Comparison of ENCODE assay signal across 11 cellular contexts in genomic region chr1:6859415-6860343, GRCh38.
DNase-seq lines count a peak whose midpoint lies in the region.
"Had no signal": no experiment of that assay in that cellular context is flagged by ENCODE, and none has a peak within 500 bp of the region (broad histone marks: within the 10 kb centered on the region; RNA-seq: fewer than 3 reads in every experiment).

No MANE protein-coding gene starts in this region.

- no peak overlapping the region for H2AK5ac ChIP-seq in neuronal stem cell (ENCODE audit: low read depth, low read length)

- peaks cover 8% of the 10 kb centered on the region for H3K79me1 ChIP-seq in neuronal stem cell (ENCODE audit: low read depth, low read length)

- no peak overlapping the region for H2BK15ac ChIP-seq in neuronal stem cell (ENCODE audit: low read length)

- no peak overlapping the region for H3K4ac ChIP-seq in neuronal stem cell (ENCODE audit: low read length)

- no peak overlapping the region for H4K91ac ChIP-seq in neuronal stem cell (ENCODE audit: low read depth, low read length, poor library complexity)

- peak; percentile 74 for DNase-seq in AG20443 (ENCODE audit: low spot score)
- DNase-seq in NCI-H2029 (lab: John Stamatoyannopoulos, UW): peak; percentile 5
- peak; percentile 94 for DNase-seq in dermis blood vessel endothelial cell
- no peak for DNase-seq in superior temporal gyrus (ENCODE audit: extremely low spot score)
- no peak for DNase-seq in islet precursor cell
- no peak for DNase-seq in neuronal stem cell (ENCODE audit: low spot score)
- no peak for DNase-seq in HuH-7 (ENCODE audit: low spot score)
- DNase-seq: activated effector memory CD4-positive, alpha-beta T cell treated with anti-CD3 and anti-CD28 coated beads, Interleukin-2, amount 50 U/mL, for 16 hours; naive B cell; stimulated activated naive CD8-positive, alpha-beta T cell treated with anti-CD3 and anti-CD28 coated beads, Interleukin-15, amount 100 ng/mL, for 72 hours had no signal

- no peak overlapping the region for H3K23ac ChIP-seq in neuronal stem cell (ENCODE audit: low read depth, low read length, poor library complexity)

- no peak overlapping the region for H2BK5ac ChIP-seq in neuronal stem cell (ENCODE audit: low read length)

- 72 to 73% methylated on average over 3 to 5 of the region's 7 CpGs for WGBS in mesodermal cell (ENCODE audit: insufficient coverage in 2 of 2), 2 experiments
- no CpG with 5 or more reads among the region's 7 CpGs for WGBS in neuronal stem cell (ENCODE audit: extremely low coverage in 2 of 2, insufficient read length in 2 of 2, insufficient replicate concordance in 1 of 2), 2 donors

- no peaks in the 10 kb centered on the region for H3K27me3 ChIP-seq in neuronal stem cell (ENCODE audit: control insufficient read depth in 3 of 3, insufficient read depth in 3 of 3, low read depth in 1 of 3, low read length in 3 of 3)

- H2BK12ac ChIP-seq in neuronal stem cell (ENCODE audit: low read length): no peak overlapping the region

- no peaks in the 10 kb centered on the region for H3K9me3 ChIP-seq in mesodermal cell (ENCODE audit: control insufficient read depth, low read length)
- no peaks in the 10 kb centered on the region for H3K9me3 ChIP-seq in neuronal stem cell (replicated peaks in 1 of 2; ENCODE audit: control insufficient read depth in 2 of 2, insufficient read depth in 1 of 2, low read depth in 1 of 2, low read length in 2 of 2)

- peaks cover 11% of the 10 kb centered on the region for H3K36me3 ChIP-seq in mesodermal cell (ENCODE audit: control insufficient read depth, insufficient read depth, low read length)
- peaks cover 3 to 14% of the 10 kb centered on the region in 2 donors for H3K36me3 ChIP-seq in neuronal stem cell (replicated peaks in 1 of 2; ENCODE audit: control insufficient read depth in 2 of 2, insufficient read depth in 2 of 2, low read length in 2 of 2)

- H3K4me1 ChIP-seq in mesodermal cell (ENCODE audit: control insufficient read depth, insufficient read depth, low read length, poor library complexity, severe bottlenecking) (peaks cover 6% of the 10 kb centered on the region), neuronal stem cell (ENCODE audit: control insufficient read depth in 2 of 2, insufficient read depth in 1 of 2, low read depth in 1 of 2, low read length in 2 of 2) (peaks cover 0 to 3% of the 10 kb centered on the region in 2 donors)

- no peak overlapping the region for H3K14ac ChIP-seq in neuronal stem cell (ENCODE audit: low read length)

- no peak overlapping the region for H3K9ac ChIP-seq in neuronal stem cell (ENCODE audit: low read depth, low read length, poor library complexity)

- H3K4me2 ChIP-seq in neuronal stem cell (ENCODE audit: insufficient read depth, low read length, poor library complexity, severe bottlenecking): no peak overlapping the region

- H4K8ac ChIP-seq in neuronal stem cell (ENCODE audit: low read depth, low read length): no peak overlapping the region

- H2BK120ac ChIP-seq in neuronal stem cell (ENCODE audit: low read depth, low read length): no peak overlapping the region

- H3K4me3 ChIP-seq in mesodermal cell (ENCODE audit: extremely low read depth, insufficient read depth, low read length, poor library complexity, severe bottlenecking) (no peak overlapping the region), neuronal stem cell (ENCODE audit: low read length in 2 of 2) (no peak overlapping the region)

- no peak overlapping the region for H2AFZ ChIP-seq in neuronal stem cell (ENCODE audit: low read length)

- peak overlapping the region; percentile 86 for H3K27ac ChIP-seq in mesodermal cell (ENCODE audit: low read depth, low read length, severe bottlenecking)
- H3K27ac ChIP-seq in neuronal stem cell (replicated peaks; ENCODE audit: low read length): no peak overlapping the region

- no peak overlapping the region for H3K18ac ChIP-seq in neuronal stem cell (ENCODE audit: low read length)

Comparison
In these comparisons a context has a peak if more than half of its experiments do, and no peak if none do; other contexts are left out.
1. DNase-seq: peak in AG20443 (single experiment), NCI-H2029 (single experiment) and dermis blood vessel endothelial cell (single experiment); none in superior temporal gyrus (single experiment), islet precursor cell (single experiment), neuronal stem cell (single experiment) and HuH-7 (single experiment).